Comparison of ENCODE assay signal across 8 cellular contexts in genomic region chr1:198167436-198167934, GRCh38. TPM values are rescaled to one million over a fixed set of nuclear protein-coding genes. Genes with fewer than 3 reads are reported as not detected.
DNase-seq lines count a peak whose midpoint lies in the region; ATAC-seq lines count a peak whose summit lies in the region.

No MANE protein-coding gene starts in this region.

- H2AFZ ChIP-seq in mesenchymal stem cell (ENCODE audit: low read depth, low read length) = no peak overlapping the region

- no peaks in the 10 kb centered on the region for H3K9me3 ChIP-seq in CD8-positive, alpha-beta memory T cell (ENCODE audit: low read length)
- H3K9me3 ChIP-seq in mesenchymal stem cell (ENCODE audit: control insufficient read depth, low read length) = no peaks in the 10 kb centered on the region

- no peak overlapping the region for H2BK120ac ChIP-seq in mesenchymal stem cell (ENCODE audit: low read depth, low read length)

- POLR2A ChIA-PET in CD8-positive, alpha-beta memory T cell (lab: Charles Lee) = interaction anchor here (0.6 to 1.9 kb wide), 4 partner anchors 9 to 491 kb away, joined by 4 to 10 read pairs (median 6); partner anchors contain the start of gene NEK7
- POLR2A ChIA-PET in activated CD8-positive, alpha-beta T cell treated with anti-CD3 and anti-CD28 coated beads, Interleukin-2, amount 10 ng/mL, durations not matched to agents 7 days and 5 days (lab: Charles Lee) = interaction anchor here (1.0 to 1.3 kb wide), 2 partner anchors 9 to 11 kb away, joined by 3 to 11 read pairs; partner anchors contain the start of gene NEK7

- peaks cover 96% of the 10 kb centered on the region for H3K4me1 ChIP-seq in CD8-positive, alpha-beta memory T cell (ENCODE audit: insufficient read depth, low read length)
- H3K4me1 ChIP-seq in mesenchymal stem cell (ENCODE audit: control insufficient read depth, insufficient read depth, low read depth, low read length) = peaks cover 1% of the 10 kb centered on the region

- H3K36me3 ChIP-seq in CD8-positive, alpha-beta memory T cell (ENCODE audit: insufficient read depth, low read length) = no peaks in the 10 kb centered on the region
- H3K36me3 ChIP-seq in mesenchymal stem cell (ENCODE audit: control insufficient read depth in 1 of 2, insufficient read depth in 2 of 2, low read depth in 1 of 2, low read length in 2 of 2) = no peaks in the 10 kb centered on the region

- no peak overlapping the region for H4K8ac ChIP-seq in mesenchymal stem cell (ENCODE audit: low read length)

- 52% methylated on average over 3 of the region's 3 CpGs for WGBS in mesenchymal stem cell

- no peak overlapping the region for H4K91ac ChIP-seq in mesenchymal stem cell (ENCODE audit: low read length)

- H3K27me3 ChIP-seq in CD8-positive, alpha-beta memory T cell (ENCODE audit: insufficient read depth, low read length, poor library complexity, severe bottlenecking) = no peaks in the 10 kb centered on the region
- H3K27me3 ChIP-seq in mesenchymal stem cell (ENCODE audit: control insufficient read depth in 1 of 2, insufficient read depth in 1 of 2, low read length in 2 of 2) = no peaks in the 10 kb centered on the region

- H3K9ac ChIP-seq in mesenchymal stem cell (ENCODE audit: low read length) = no peak overlapping the region

- H3K9me3 Mint-ChIP-seq in CD8-positive, alpha-beta memory T cell = no peaks in the 10 kb centered on the region
- H3K9me3 Mint-ChIP-seq in activated CD8-positive, alpha-beta T cell treated with anti-CD3 and anti-CD28 coated beads, Interleukin-2, amount 10 ng/mL, durations not matched to agents 7 days and 5 days (ENCODE audit: insufficient read depth) = no peaks in the 10 kb centered on the region

- no peak overlapping the region for H3K4me2 ChIP-seq in mesenchymal stem cell (ENCODE audit: low read length, poor library complexity, severe bottlenecking)

- H2BK12ac ChIP-seq in mesenchymal stem cell (ENCODE audit: low read length in 2 of 2) = no peak overlapping the region

- CTCF ChIA-PET in CD8-positive, alpha-beta memory T cell (lab: Charles Lee) = interaction anchor here (0.8 to 4.8 kb wide), 3 partner anchors 11 to 17 kb away, joined by 3 to 40 read pairs (median 3); partner anchors contain the start of gene NEK7
- CTCF ChIA-PET in activated CD8-positive, alpha-beta T cell treated with anti-CD3 and anti-CD28 coated beads, Interleukin-2, amount 10 ng/mL, durations not matched to agents 7 days and 5 days (lab: Charles Lee) = interaction anchor here (1.0 to 1.5 kb wide), 4 partner anchors 11 to 65 kb away, joined by 3 to 5 read pairs (median 4); no protein-coding TSS in a partner anchor

- DNase-seq in CD8-positive, alpha-beta memory T cell = peak in 4 of 5 donors; percentile 30 to 81 (median 69)
- DNase-seq in activated CD8-positive, alpha-beta T cell treated with anti-CD3 and anti-CD28 coated beads, Interleukin-2, amount 10 ng/mL, durations not matched to agents 7 days and 5 days = peak; percentile 49
- DNase-seq in mesenchymal stem cell (peak; percentile 67), NCI-H510A treated with DMSO at 0.1 percent for 48 hours (lab: John Stamatoyannopoulos, UW) (no peak), NCI-H510A (lab: John Stamatoyannopoulos, UW) (no peak), NCI-H1048 (lab: John Stamatoyannopoulos, UW) (no peak)

- peaks cover 20% of the 10 kb centered on the region for H3K79me1 ChIP-seq in mesenchymal stem cell (replicated peaks; ENCODE audit: low read length, poor library complexity, severe bottlenecking)

- no peak overlapping the region for H3K18ac ChIP-seq in mesenchymal stem cell (ENCODE audit: low read depth in 1 of 2, low read length in 2 of 2)

- H3K4me3 ChIP-seq in CD8-positive, alpha-beta memory T cell (ENCODE audit: low read length) = peak overlapping the region; percentile 18
- H3K4me3 ChIP-seq in mesenchymal stem cell (ENCODE audit: insufficient read depth in 1 of 2, low read depth in 1 of 2, low read length in 2 of 2) = no peak overlapping the region

- H3K27ac ChIP-seq in CD8-positive, alpha-beta memory T cell (ENCODE audit: low read depth, low read length) = peak overlapping the region; percentile 8
- H3K27ac ChIP-seq in mesenchymal stem cell (ENCODE audit: low read length, poor library complexity, severe bottlenecking) = no peak overlapping the region

- H3K27ac Mint-ChIP-seq in CD8-positive, alpha-beta memory T cell = peak overlapping the region; percentile 75 to 99 (median 93)
- peak overlapping the region; percentile 92 for H3K27ac Mint-ChIP-seq in activated CD8-positive, alpha-beta T cell treated with anti-CD3 and anti-CD28 coated beads, Interleukin-2, amount 10 ng/mL, durations not matched to agents 7 days and 5 days

- peak; percentile 60 for ATAC-seq in GM19452 (IDR thresholded peaks at IDR 0.05; ENCODE audit: unreplicated experiment)
- ATAC-seq in HG03439 (IDR thresholded peaks at IDR 0.05; ENCODE audit: unreplicated experiment) = peak; percentile 54
- ATAC-seq in activated CD8-positive, alpha-beta T cell treated with anti-CD3 and anti-CD28 coated beads, Interleukin-2, amount 10 ng/mL, durations not matched to agents 7 days and 5 days = peak; percentile 43

- no peak overlapping the region for H3K4ac ChIP-seq in mesenchymal stem cell (ENCODE audit: low read depth in 1 of 2, low read length in 2 of 2)

- peaks cover 87 to 96% (median 95%) of the 10 kb centered on the region in 3 donors for H3K4me1 Mint-ChIP-seq in CD8-positive, alpha-beta memory T cell
- peaks cover 86% of the 10 kb centered on the region for H3K4me1 Mint-ChIP-seq in activated CD8-positive, alpha-beta T cell treated with anti-CD3 and anti-CD28 coated beads, Interleukin-2, amount 10 ng/mL, durations not matched to agents 7 days and 5 days (ENCODE audit: low read depth)

- H3K36me3 Mint-ChIP-seq in CD8-positive, alpha-beta memory T cell = peaks cover 0 to 2% (median 1%) of the 10 kb centered on the region in 3 donors
- peaks cover 8% of the 10 kb centered on the region for H3K36me3 Mint-ChIP-seq in activated CD8-positive, alpha-beta T cell treated with anti-CD3 and anti-CD28 coated beads, Interleukin-2, amount 10 ng/mL, durations not matched to agents 7 days and 5 days (ENCODE audit: low read depth)

- no peak overlapping the region for H2BK5ac ChIP-seq in mesenchymal stem cell (ENCODE audit: low read depth, low read length, poor library complexity, severe bottlenecking)

- peak overlapping the region; percentile 58 to 90 (median 75) for H3K4me3 Mint-ChIP-seq in CD8-positive, alpha-beta memory T cell
- H3K4me3 Mint-ChIP-seq in activated CD8-positive, alpha-beta T cell treated with anti-CD3 and anti-CD28 coated beads, Interleukin-2, amount 10 ng/mL, durations not matched to agents 7 days and 5 days = peak overlapping the region; percentile 75

- H3K27me3 Mint-ChIP-seq in CD8-positive, alpha-beta memory T cell = no peaks in the 10 kb centered on the region
- no peaks in the 10 kb centered on the region for H3K27me3 Mint-ChIP-seq in activated CD8-positive, alpha-beta T cell treated with anti-CD3 and anti-CD28 coated beads, Interleukin-2, amount 10 ng/mL, durations not matched to agents 7 days and 5 days (ENCODE audit: low read depth)

- H2AK5ac ChIP-seq in mesenchymal stem cell (ENCODE audit: low read length, severe bottlenecking) = no peak overlapping the region

- H3K23ac ChIP-seq in mesenchymal stem cell (ENCODE audit: low read length in 2 of 2) = no peak overlapping the region

- no peak overlapping the region for H3K14ac ChIP-seq in mesenchymal stem cell (ENCODE audit: low read length in 2 of 2)

- no peak overlapping the region for H2BK15ac ChIP-seq in mesenchymal stem cell (ENCODE audit: low read depth, poor library complexity, severe bottlenecking)

RNA-seq across cellular contexts. Expression of gene NEK7, which starts 10.7 kb away (rescaled TPM):
- 10 to 100 TPM; 64.7 to 68.6 TPM for total RNA-seq in CD8-positive, alpha-beta memory T cell
- polyA plus RNA-seq in CD8-positive, alpha-beta memory T cell = 80.8 TPM
- total RNA-seq in activated CD8-positive, alpha-beta T cell treated with anti-CD3 and anti-CD28 coated beads, Interleukin-2, amount 10 ng/mL, durations not matched to agents 7 days and 5 days = 10 to 100 TPM; 61.5 to 63.2 TPM
- polyA plus RNA-seq in mesenchymal stem cell (2013, experiment 1 of 2) = 22.7 TPM
- 25.2 TPM for polyA plus RNA-seq in mesenchymal stem cell (2013, experiment 2 of 2)

Comparison
In these comparisons a context has a peak if more than half of its experiments do, and no peak if none do; other contexts are left out.
1. DNase-seq: peak in CD8-positive, alpha-beta memory T cell (4 of 5), activated CD8-positive, alpha-beta T cell treated with anti-CD3 and anti-CD28 coated beads, Interleukin-2, amount 10 ng/mL, durations not matched to agents 7 days and 5 days (single experiment) and mesenchymal stem cell (single experiment); none in NCI-H510A treated with DMSO at 0.1 percent for 48 hours (single experiment), NCI-H510A (single experiment) and NCI-H1048 (single experiment).
2. Peak in every context shown above with its lines, with median percentiles within 50 percentile points of each other: ATAC-seq.